ENCODE assay signal across 1 cellular context in the genomic region with DNA sequence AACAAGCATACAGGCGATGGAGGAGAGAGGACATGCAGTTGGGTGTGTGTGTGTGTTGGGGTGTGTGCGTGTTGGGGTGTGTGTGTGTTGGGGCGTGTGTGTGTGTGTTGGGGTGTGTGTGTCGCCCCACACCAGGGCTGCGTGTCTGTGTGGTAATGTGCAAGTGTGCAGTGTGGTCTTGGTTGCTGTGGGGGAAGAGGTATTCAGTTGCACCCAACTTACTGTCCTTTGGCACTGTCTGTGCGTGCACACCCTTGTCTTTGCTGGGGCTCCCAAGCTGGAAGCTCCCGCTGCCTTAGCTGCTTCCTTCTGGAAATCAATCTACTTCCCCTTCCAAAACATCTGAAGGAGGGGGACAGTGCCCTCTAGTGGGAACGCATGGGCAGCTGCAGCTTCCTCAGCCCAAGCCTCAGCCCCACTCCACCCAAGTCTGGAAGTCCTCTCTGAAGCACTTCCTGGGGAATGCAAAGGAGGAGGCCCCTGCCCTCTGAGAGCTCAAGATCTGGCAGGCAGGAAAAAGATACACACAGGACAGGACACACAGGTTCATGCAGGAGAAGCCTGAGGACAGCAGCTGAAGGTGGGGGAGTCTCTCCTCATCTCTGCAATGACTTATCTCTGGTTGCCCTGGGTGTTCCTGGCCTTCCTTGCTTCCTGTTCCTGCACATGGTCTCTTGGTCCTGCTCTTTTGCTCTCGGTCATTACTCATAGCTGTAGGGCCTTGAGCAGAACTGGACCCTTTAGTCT.
A peak's percentile ranks its signal among the peaks of the same experiment; 100 is the strongest.
TF ChIP-seq lines count a peak whose summit lies in the region.

No MANE protein-coding gene starts in this region.

TF ChIP-seq in HepG2, 621 proteins besides CTCF, POLR2A, EP300 and RAD21 (continued from another document and continues in another):
- TF ChIP-seq, protein P1, sequence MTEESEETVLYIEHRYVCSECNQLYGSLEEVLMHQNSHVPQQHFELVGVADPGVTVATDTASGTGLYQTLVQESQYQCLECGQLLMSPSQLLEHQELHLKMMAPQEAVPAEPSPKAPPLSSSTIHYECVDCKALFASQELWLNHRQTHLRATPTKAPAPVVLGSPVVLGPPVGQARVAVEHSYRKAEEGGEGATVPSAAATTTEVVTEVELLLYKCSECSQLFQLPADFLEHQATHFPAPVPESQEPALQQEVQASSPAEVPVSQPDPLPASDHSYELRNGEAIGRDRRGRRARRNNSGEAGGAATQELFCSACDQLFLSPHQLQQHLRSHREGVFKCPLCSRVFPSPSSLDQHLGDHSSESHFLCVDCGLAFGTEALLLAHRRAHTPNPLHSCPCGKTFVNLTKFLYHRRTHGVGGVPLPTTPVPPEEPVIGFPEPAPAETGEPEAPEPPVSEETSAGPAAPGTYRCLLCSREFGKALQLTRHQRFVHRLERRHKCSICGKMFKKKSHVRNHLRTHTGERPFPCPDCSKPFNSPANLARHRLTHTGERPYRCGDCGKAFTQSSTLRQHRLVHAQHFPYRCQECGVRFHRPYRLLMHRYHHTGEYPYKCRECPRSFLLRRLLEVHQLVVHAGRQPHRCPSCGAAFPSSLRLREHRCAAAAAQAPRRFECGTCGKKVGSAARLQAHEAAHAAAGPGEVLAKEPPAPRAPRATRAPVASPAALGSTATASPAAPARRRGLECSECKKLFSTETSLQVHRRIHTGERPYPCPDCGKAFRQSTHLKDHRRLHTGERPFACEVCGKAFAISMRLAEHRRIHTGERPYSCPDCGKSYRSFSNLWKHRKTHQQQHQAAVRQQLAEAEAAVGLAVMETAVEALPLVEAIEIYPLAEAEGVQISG (CRISPR knock-in tag; IDR thresholded peaks at IDR 0.05), result 0 out of 2 replicates have a peak, but pooled peaks have one; percentile 41
- TF ChIP-seq, protein P2, sequence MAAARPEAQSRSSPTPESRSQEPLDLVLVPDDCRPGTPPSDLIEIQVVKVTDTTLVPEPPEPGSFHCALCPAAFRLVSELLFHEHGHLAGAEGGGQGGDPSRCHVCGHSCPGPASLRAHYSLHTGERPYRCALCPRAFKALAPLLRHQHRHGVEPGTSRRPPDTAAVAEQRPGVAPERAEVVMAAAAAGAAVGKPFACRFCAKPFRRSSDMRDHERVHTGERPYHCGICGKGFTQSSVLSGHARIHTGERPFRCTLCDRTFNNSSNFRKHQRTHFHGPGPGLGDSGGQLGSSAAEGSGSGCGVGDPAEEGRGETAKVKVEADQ (CRISPR knock-in tag; IDR thresholded peaks at IDR 0.05; ENCODE audit: borderline replicate concordance), result no peak
- TF ChIP-seq ZBTB43 (CRISPR knock-in tag; conservative IDR thresholded peaks at IDR 0.05) (no peak), DNMT1 (CRISPR knock-in tag; IDR thresholded peaks at IDR 0.05) (no peak), PHF8 (CRISPR knock-in tag; IDR thresholded peaks at IDR 0.05) (no peak), DMAP1 (CRISPR knock-in tag; IDR thresholded peaks at IDR 0.05) (no peak), ZNF496 (CRISPR knock-in tag; IDR thresholded peaks at IDR 0.05; ENCODE audit: insufficient replicate concordance) (no peak), GLI4 (CRISPR knock-in tag; IDR thresholded peaks at IDR 0.05; ENCODE audit: borderline replicate concordance) (no peak), ZNF570 (CRISPR knock-in tag; IDR thresholded peaks at IDR 0.05; ENCODE audit: borderline replicate concordance) (no peak), ZNF207 (IDR thresholded peaks at IDR 0.05; ENCODE audit: borderline replicate concordance) (no peak), JUND (CRISPR knock-in tag; IDR thresholded peaks at IDR 0.05) (no peak), ZNF451 (CRISPR knock-in tag; IDR thresholded peaks at IDR 0.05) (no peak), PAF1 (CRISPR knock-in tag; IDR thresholded peaks at IDR 0.05) (no peak), XRCC5 (optimal IDR thresholded peaks at IDR 0.05; ENCODE audit: low read length) (peak; percentile 46), ZNF414 (CRISPR knock-in tag; IDR thresholded peaks at IDR 0.05) (no peak), ZNF350 (CRISPR knock-in tag; IDR thresholded peaks at IDR 0.05; ENCODE audit: borderline replicate concordance, low read depth) (no peak), HES4 (CRISPR knock-in tag; IDR thresholded peaks at IDR 0.05; ENCODE audit: borderline replicate concordance) (no peak), FOXC1 (CRISPR knock-in tag; IDR thresholded peaks at IDR 0.05; ENCODE audit: borderline replicate concordance) (0 out of 2 replicates have a peak, but pooled peaks have one; percentile 37), DZIP1 (CRISPR knock-in tag; IDR thresholded peaks at IDR 0.05) (no peak), ZBTB42 (CRISPR knock-in tag; IDR thresholded peaks at IDR 0.05) (no peak), HNF4G (IDR thresholded peaks at IDR 0.05; ENCODE audit: borderline replicate concordance, low read depth, low read length) (no peak), HNF4G (CRISPR knock-in tag; IDR thresholded peaks at IDR 0.05; ENCODE audit: borderline replicate concordance, low read depth) (no peak), TBL1XR1 (IDR thresholded peaks at IDR 0.05; ENCODE audit: borderline replicate concordance, low read length, partially characterized antibody) (no peak), NR2F6 (IDR thresholded peaks at IDR 0.05) (no peak), NR2F6 (CRISPR knock-in tag; IDR thresholded peaks at IDR 0.05) (no peak), MXI1 (IDR thresholded peaks at IDR 0.05; ENCODE audit: borderline replicate concordance, low read depth, low read length) (no peak), ZNF329 (CRISPR knock-in tag; IDR thresholded peaks at IDR 0.05; ENCODE audit: low read depth) (no peak), ZNF280D (CRISPR knock-in tag; IDR thresholded peaks at IDR 0.05) (no peak), ZNF180 (CRISPR knock-in tag; IDR thresholded peaks at IDR 0.05; ENCODE audit: borderline replicate concordance, low read depth) (no peak), ZBTB21 (CRISPR knock-in tag; IDR thresholded peaks at IDR 0.05) (no peak), CENPX (CRISPR knock-in tag; IDR thresholded peaks at IDR 0.05) (no peak), MBNL3 (CRISPR knock-in tag; conservative IDR thresholded peaks at IDR 0.05) (no peak), ZNF121 (CRISPR knock-in tag; IDR thresholded peaks at IDR 0.05) (no peak), ARNT (IDR thresholded peaks at IDR 0.05) (no peak), ZNF607 (CRISPR knock-in tag; IDR thresholded peaks at IDR 0.05; ENCODE audit: borderline replicate concordance) (no peak), ZNF572 (CRISPR knock-in tag; IDR thresholded peaks at IDR 0.05) (no peak), SAP130 (CRISPR knock-in tag; IDR thresholded peaks at IDR 0.05; ENCODE audit: low read depth) (no peak), CBX5 (CRISPR knock-in tag; IDR thresholded peaks at IDR 0.05; ENCODE audit: borderline replicate concordance) (no peak)
- TF ChIP-seq, protein P3, sequence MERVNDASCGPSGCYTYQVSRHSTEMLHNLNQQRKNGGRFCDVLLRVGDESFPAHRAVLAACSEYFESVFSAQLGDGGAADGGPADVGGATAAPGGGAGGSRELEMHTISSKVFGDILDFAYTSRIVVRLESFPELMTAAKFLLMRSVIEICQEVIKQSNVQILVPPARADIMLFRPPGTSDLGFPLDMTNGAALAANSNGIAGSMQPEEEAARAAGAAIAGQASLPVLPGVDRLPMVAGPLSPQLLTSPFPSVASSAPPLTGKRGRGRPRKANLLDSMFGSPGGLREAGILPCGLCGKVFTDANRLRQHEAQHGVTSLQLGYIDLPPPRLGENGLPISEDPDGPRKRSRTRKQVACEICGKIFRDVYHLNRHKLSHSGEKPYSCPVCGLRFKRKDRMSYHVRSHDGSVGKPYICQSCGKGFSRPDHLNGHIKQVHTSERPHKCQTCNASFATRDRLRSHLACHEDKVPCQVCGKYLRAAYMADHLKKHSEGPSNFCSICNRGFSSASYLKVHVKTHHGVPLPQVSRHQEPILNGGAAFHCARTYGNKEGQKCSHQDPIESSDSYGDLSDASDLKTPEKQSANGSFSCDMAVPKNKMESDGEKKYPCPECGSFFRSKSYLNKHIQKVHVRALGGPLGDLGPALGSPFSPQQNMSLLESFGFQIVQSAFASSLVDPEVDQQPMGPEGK (CRISPR knock-in tag; IDR thresholded peaks at IDR 0.05), result no peak
- TF ChIP-seq, protein P4, sequence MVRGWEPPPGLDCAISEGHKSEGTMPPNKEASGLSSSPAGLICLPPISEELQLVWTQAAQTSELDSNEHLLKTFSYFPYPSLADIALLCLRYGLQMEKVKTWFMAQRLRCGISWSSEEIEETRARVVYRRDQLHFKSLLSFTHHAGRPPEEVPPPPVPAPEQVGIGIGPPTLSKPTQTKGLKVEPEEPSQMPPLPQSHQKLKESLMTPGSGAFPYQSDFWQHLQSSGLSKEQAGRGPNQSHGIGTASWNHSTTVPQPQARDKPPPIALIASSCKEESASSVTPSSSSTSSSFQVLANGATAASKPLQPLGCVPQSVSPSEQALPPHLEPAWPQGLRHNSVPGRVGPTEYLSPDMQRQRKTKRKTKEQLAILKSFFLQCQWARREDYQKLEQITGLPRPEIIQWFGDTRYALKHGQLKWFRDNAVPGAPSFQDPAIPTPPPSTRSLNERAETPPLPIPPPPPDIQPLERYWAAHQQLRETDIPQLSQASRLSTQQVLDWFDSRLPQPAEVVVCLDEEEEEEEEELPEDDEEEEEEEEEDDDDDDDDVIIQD (CRISPR knock-in tag; IDR thresholded peaks at IDR 0.05; ENCODE audit: low read depth), result peak; percentile 13; the same call in 1 of the 2 replicates
